25 cellular contexts compared by ENCODE assay signal in genomic region chr22:27019827-27020226, GRCh38.
A peak's percentile ranks its signal among the peaks of the same experiment; 100 is the strongest.
DNase-seq lines count a peak whose midpoint lies in the region; ATAC-seq, FAIRE-seq and TF ChIP-seq lines count a peak whose summit lies in the region.
"Had no signal": no experiment of that assay in that cellular context is flagged by ENCODE, and none has a peak within 500 bp of the region (broad histone marks: within the 10 kb centered on the region; RNA-seq: fewer than 3 reads in every experiment).

No MANE protein-coding gene starts in this region.

- ATAC-seq in GM19324 (IDR thresholded peaks at IDR 0.05; ENCODE audit: low FRiP score, unreplicated experiment) (no peak), GM19395 (IDR thresholded peaks at IDR 0.05; ENCODE audit: unreplicated experiment) (no peak)
- ATAC-seq: activated T-cell treated with anti-CD3 and anti-CD28 coated beads, Interleukin-2, amount 50 U/mL, for 72 hours; esophagus mucosa; GM12878; left lung; natural killer cell treated with Interleukin-12 subunit alpha and Interleukin-12 subunit beta and Interleukin-15 and Interleukin-18, amount 100 ng/mL, for 72 hours; pancreas had no signal

- peak overlapping the region; percentile 26 for H3K4me2 ChIP-seq in astrocyte (ENCODE audit: low read length)
- peak overlapping the region; percentile 31 for H3K4me2 ChIP-seq in smooth muscle cell

- H3K27me3 ChIP-seq in astrocyte (ENCODE audit: insufficient read depth, low read length) = no peaks in the 10 kb centered on the region
- peaks cover 15% of the 10 kb centered on the region for H3K27me3 ChIP-seq in smooth muscle cell (ENCODE audit: low read depth)

- H3K9me3 Mint-ChIP-seq in astrocyte (ENCODE audit: unreplicated experiment) = no peaks in the 10 kb centered on the region

- H3K9ac ChIP-seq in astrocyte (ENCODE audit: low read length) (no peak overlapping the region), smooth muscle cell (ENCODE audit: low read depth) (no peak overlapping the region)

- FAIRE-seq in astrocyte (lab: Jason Lieb, UNC) = no peak
- FAIRE-seq: GM12878, pancreas had no signal

- H2AFZ ChIP-seq in astrocyte (ENCODE audit: low read depth, low read length) = no peak overlapping the region
- no peak overlapping the region for H2AFZ ChIP-seq in smooth muscle cell (ENCODE audit: low read depth)

- H4K20me1 ChIP-seq in astrocyte (ENCODE audit: insufficient read depth, low read length) (no peaks in the 10 kb centered on the region), smooth muscle cell (ENCODE audit: low read depth) (no peaks in the 10 kb centered on the region)

- H3K27ac ChIP-seq in astrocyte (ENCODE audit: low read depth, low read length) = no peak overlapping the region
- no peak overlapping the region for H3K27ac ChIP-seq in smooth muscle cell (ENCODE audit: low read depth)
- H3K27ac ChIP-seq: left lung, pancreas had no signal

- peaks cover 22% of the 10 kb centered on the region for H3K4me1 Mint-ChIP-seq in astrocyte (ENCODE audit: low read depth, unreplicated experiment)

- no peaks in the 10 kb centered on the region for H3K36me3 Mint-ChIP-seq in astrocyte (ENCODE audit: low read depth, unreplicated experiment)
- H3K36me3 Mint-ChIP-seq: natural killer cell treated with Interleukin-12 subunit alpha and Interleukin-12 subunit beta and Interleukin-15 and Interleukin-18, amount 100 ng/mL, for 72 hours had no signal

- H3K4me3 Mint-ChIP-seq in astrocyte (ENCODE audit: unreplicated experiment) = peak overlapping the region; percentile 41
- H3K4me3 Mint-ChIP-seq: activated T-cell treated with anti-CD3 and anti-CD28 coated beads, Interleukin-2, amount 50 U/mL, for 72 hours; natural killer cell treated with Interleukin-12 subunit alpha and Interleukin-12 subunit beta and Interleukin-15 and Interleukin-18, amount 100 ng/mL, for 72 hours had no signal

- H3K27ac Mint-ChIP-seq in astrocyte (ENCODE audit: unreplicated experiment) = peak overlapping the region; percentile 95
- H3K27ac Mint-ChIP-seq: activated T-cell treated with anti-CD3 and anti-CD28 coated beads, Interleukin-2, amount 50 U/mL, for 72 hours; natural killer cell treated with Interleukin-12 subunit alpha and Interleukin-12 subunit beta and Interleukin-15 and Interleukin-18, amount 100 ng/mL, for 72 hours had no signal

- H3K4me3 ChIP-seq in astrocyte (ENCODE audit: insufficient read depth, low read depth, low read length) (no peak overlapping the region), smooth muscle cell (no peak overlapping the region)
- H3K4me3 ChIP-seq: GM12878, left lung, pancreas had no signal

- H3K36me3 ChIP-seq in astrocyte (ENCODE audit: insufficient read depth, low read length) (no peaks in the 10 kb centered on the region), smooth muscle cell (ENCODE audit: low read depth) (no peaks in the 10 kb centered on the region)
- H3K36me3 ChIP-seq: left lung, pancreas had no signal

- peak; percentile 35 for DNase-seq in ELF-1 (ENCODE audit: low read depth, low spot score)
- DNase-seq in astrocyte (ENCODE audit: low read depth) = peak; percentile 71
- DNase-seq in iPS DF 19.7 (ENCODE audit: low read depth, low spot score) = peak; percentile 20
- no peak for DNase-seq in smooth muscle cell (lab: John Stamatoyannopoulos, UW; ENCODE audit: unreplicated experiment)
- DNase-seq in activated CD4-positive, CD25-positive, alpha-beta regulatory T cell treated with anti-CD3 and anti-CD28 coated beads, Interleukin-2, amount 50 U/mL, for 72 hours = no peak
- no peak for DNase-seq in DMS53 treated with DMSO at 0.1 percent for 48 hours (lab: John Stamatoyannopoulos, UW; ENCODE audit: unreplicated experiment)
- DNase-seq: activated naive CD4-positive, alpha-beta T cell treated with anti-CD3 and anti-CD28 coated beads, Interleukin-2, amount 50 U/mL, for 16 hours; activated T-cell treated with anti-CD3 and anti-CD28 coated beads, Interleukin-2, amount 50 U/mL, for 72 hours; anterior cingulate cortex; cerebellar nuclear complex; effector CD4-positive, alpha-beta T cell; Karpas-422; left lung; midbrain; NCI-H187 treated with DMSO at 0.1 percent for 48 hours; NCI-H2227 treated with DMSO at 0.1 percent for 48 hours; NCI-H82; OCI-M1; pancreas; SHP77 treated with DMSO at 0.1 percent for 48 hours had no signal

- no peaks in the 10 kb centered on the region for H3K27me3 Mint-ChIP-seq in astrocyte (ENCODE audit: low read depth, unreplicated experiment)

- no peaks in the 10 kb centered on the region for H3K4me1 ChIP-seq in astrocyte (ENCODE audit: insufficient read depth, low read length)
- peaks cover 6% of the 10 kb centered on the region for H3K4me1 ChIP-seq in smooth muscle cell (ENCODE audit: low read depth)
- H3K4me1 ChIP-seq: left lung, pancreas had no signal

- 30% methylated on average over 4 of the region's 4 CpGs for WGBS in smooth muscle cell (ENCODE audit: low lambda C conversion rate)

- H3F3A ChIP-seq in smooth muscle cell (ENCODE audit: low read depth) = no peaks in the 10 kb centered on the region

- no peaks in the 10 kb centered on the region for H3K9me3 ChIP-seq in astrocyte (ENCODE audit: insufficient read depth, low read depth, low read length)
- H3K9me3 ChIP-seq in smooth muscle cell (replicated peaks; ENCODE audit: low read depth) = no peaks in the 10 kb centered on the region
- H3K9me3 ChIP-seq: left lung, pancreas had no signal

- TF ChIP-seq CTCF in astrocyte (IDR thresholded peaks at IDR 0.05; ENCODE audit: insufficient read depth, low read depth, low read length) (no peak), smooth muscle cell (IDR thresholded peaks at IDR 0.05; ENCODE audit: borderline replicate concordance, insufficient read depth, poor library complexity, severe bottlenecking) (no peak)

- H3K79me2 ChIP-seq in astrocyte (ENCODE audit: insufficient read depth, low read length) (no peaks in the 10 kb centered on the region), smooth muscle cell (ENCODE audit: low read depth) (no peaks in the 10 kb centered on the region)

Comparison
In these comparisons a context has a peak if more than half of its experiments do, and no peak if none do; other contexts are left out.
1. DNase-seq: peak in ELF-1 (single experiment), astrocyte (single experiment) and iPS DF 19.7 (single experiment); none in smooth muscle cell (single experiment), activated CD4-positive, CD25-positive, alpha-beta regulatory T cell treated with anti-CD3 and anti-CD28 coated beads, Interleukin-2, amount 50 U/mL, for 72 hours (single experiment) and DMS53 treated with DMSO at 0.1 percent for 48 hours (single experiment).